Comparison of ENCODE assay signal across 21 cellular contexts in genomic region chr12:129202109-129202814, GRCh38.
"Had no signal": no experiment of that assay in that cellular context is flagged by ENCODE, and none has a peak within 500 bp of the region (broad histone marks: within the 10 kb centered on the region; RNA-seq: fewer than 3 reads in every experiment).

No MANE protein-coding gene starts in this region.

- ATAC-seq: activated CD8-positive, alpha-beta T cell treated with anti-CD3 and anti-CD28 coated beads for 36 hours; activated T-helper 17 cell treated with anti-CD3 and anti-CD28 coated beads, Interleukin-2, amount 50 U/mL, for 72 hours; left ventricle myocardium superior; mucosa of descending colon; stimulated activated naive CD8-positive, alpha-beta T cell treated with anti-CD3 and anti-CD28 coated beads, Interleukin-15, Interleukin-2, amounts not matched to agents 100 U/mL and 50 U/mL, for 24 hours had no signal

- FAIRE-seq: endometrium, TTC549 had no signal

- DNase-seq: activated CD4-positive, alpha-beta T cell treated with anti-CD3 and anti-CD28 coated beads, Interleukin-2, amount 10 ng/mL, durations not matched to agents 24 days and 14 days; activated CD8-positive, alpha-beta T cell treated with anti-CD3 and anti-CD28 coated beads for 36 hours; activated naive CD4-positive, alpha-beta T cell treated with Interleukin-2 at 50 U/mL for 16 hours; activated naive CD8-positive, alpha-beta T cell treated with anti-CD3 and anti-CD28 coated beads, Interleukin-2, amount 10 ng/mL, durations not matched to agents 7 days and 5 days; activated T-cell treated with anti-CD3 and anti-CD28 coated beads, Interleukin-2, amount 50 U/mL, for 1 hour; brain microvascular endothelial cell; colonic mucosa; erythroblast; foreskin melanocyte; left ventricle myocardium superior; mucosa of descending colon; naive B cell; stimulated activated CD4-positive, alpha-beta T cell treated with anti-CD3 and anti-CD28 coated beads, Interleukin-12 subunit alpha, Interleukin-12 subunit beta, amount 100 ng/mL, for 4 hours; stimulated activated CD4-positive, alpha-beta T cell treated with anti-CD3 and anti-CD28 coated beads, Interleukin-2, amount 100 ng/mL, for 24 hours; stimulated activated naive CD8-positive, alpha-beta T cell treated with anti-CD3 and anti-CD28 coated beads, Interleukin-15, Interleukin-2, amounts not matched to agents 100 U/mL and 50 U/mL, for 24 hours had no signal

- H3K4me3 ChIP-seq: colonic mucosa, mucosa of descending colon, prostate gland, right atrium auricular region, suprapubic skin had no signal
